8 cellular contexts compared by ENCODE assay signal in the genomic region with DNA sequence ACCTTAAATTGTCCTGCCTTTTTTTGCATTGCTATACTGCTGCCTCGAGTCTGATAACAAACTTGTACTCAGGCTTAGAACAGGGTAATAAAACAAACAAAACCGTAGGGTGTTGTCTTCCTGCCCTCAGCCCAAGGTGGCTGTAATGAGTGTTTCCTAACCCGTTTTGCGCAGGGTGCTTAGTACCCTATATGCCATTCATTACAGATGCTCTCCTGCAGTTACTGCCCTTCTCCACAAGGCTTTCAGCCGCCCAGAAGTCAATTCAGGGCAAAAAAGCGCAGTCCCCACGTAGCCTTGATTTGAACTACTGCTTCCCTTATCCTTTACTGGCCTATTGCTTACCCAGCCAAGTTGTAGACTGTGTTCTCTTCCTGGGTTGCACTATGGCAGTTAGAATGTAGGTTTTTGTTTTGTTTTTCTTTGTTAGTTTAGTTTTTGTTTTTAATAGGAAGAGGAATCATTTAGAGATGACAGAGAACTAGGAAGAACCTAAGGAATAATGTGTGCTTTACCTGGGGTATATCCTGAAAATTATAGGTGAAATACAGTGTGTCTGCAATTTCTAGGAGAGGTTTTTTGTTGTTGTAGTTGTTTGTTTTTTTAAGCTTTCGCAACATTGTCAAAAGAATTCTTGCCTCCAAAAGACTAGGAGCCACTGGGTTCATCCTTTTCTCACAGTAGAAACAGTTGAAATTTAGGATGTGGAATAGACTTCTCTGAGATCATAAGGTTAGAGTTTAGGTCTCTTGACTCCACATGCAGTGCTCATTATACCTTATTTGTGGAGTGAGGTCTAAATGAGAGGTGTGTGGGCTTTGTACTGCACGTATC. TPM values are rescaled to one million over a fixed set of nuclear protein-coding genes. Genes with fewer than 3 reads are reported as not detected.
DNase-seq lines count a peak whose midpoint lies in the region; ATAC-seq and TF ChIP-seq lines count a peak whose summit lies in the region.

No MANE protein-coding gene starts in this region.

- intact Hi-C loops in left ventricle myocardium inferior (cut with micrococcal nuclease) = no loop called here

- H3K4me1 ChIP-seq in HUES64 (ENCODE audit: insufficient read depth, low read length) (peaks cover 9% of the 10 kb centered on the region; the same call in 1 of the 2 replicates), left ventricle myocardium inferior (peaks cover 50% of the 10 kb centered on the region)

- TF ChIP-seq CTCF in left ventricle myocardium inferior (IDR thresholded peaks at IDR 0.05; ENCODE audit: borderline replicate concordance) (peak; percentile 71), retinal pigment epithelial cell (conservative IDR thresholded peaks at IDR 0.05; ENCODE audit: low read depth, low read length) (peak; percentile 81)

- peak; percentile 51 for ATAC-seq in GM21526 (IDR thresholded peaks at IDR 0.05; ENCODE audit: low FRiP score, unreplicated experiment)

- H3K9ac ChIP-seq in HUES64 (ENCODE audit: low read depth, low read length) = peak overlapping the region; percentile 91
- peak overlapping the region; percentile 95 for H3K9ac ChIP-seq in SK-N-MC (ENCODE audit: insufficient read length)

- H3K4me1 Mint-ChIP-seq in activated naive CD8-positive, alpha-beta T cell (ENCODE audit: low read depth) = peaks cover 52% of the 10 kb centered on the region

- H3K27ac Mint-ChIP-seq in activated naive CD8-positive, alpha-beta T cell = peak overlapping the region; percentile 96

- DNase-seq in EH (ENCODE audit: low read depth) = peak; percentile 82
- DNase-seq in SK-N-MC (ENCODE audit: low read depth, low spot score) = no peak
- DNase-seq in left ventricle myocardium inferior = no peak
- DNase-seq in retinal pigment epithelial cell (ENCODE audit: low read depth) = peak; percentile 55
- DNase-seq in NCI-H128 (lab: John Stamatoyannopoulos, UW; ENCODE audit: unreplicated experiment) = no peak

- 20% methylated on average over 8 of the region's 9 CpGs for WGBS in HUES64

- H3K9me3 ChIP-seq in HUES64 (ENCODE audit: insufficient read depth, low read depth, low read length) (no peaks in the 10 kb centered on the region), SK-N-MC (ENCODE audit: low read depth, low read length) (no peaks in the 10 kb centered on the region), left ventricle myocardium inferior (replicated peaks) (no peaks in the 10 kb centered on the region)

- H3K27me3 Mint-ChIP-seq in activated naive CD8-positive, alpha-beta T cell = no peaks in the 10 kb centered on the region

- H3K9me3 Mint-ChIP-seq in activated naive CD8-positive, alpha-beta T cell (ENCODE audit: low read depth) = no peaks in the 10 kb centered on the region

- H3K36me3 ChIP-seq in HUES64 (ENCODE audit: insufficient read depth, low read length) = peaks cover 27% of the 10 kb centered on the region
- H3K36me3 ChIP-seq in SK-N-MC (ENCODE audit: insufficient read depth, low read length) = peaks cover 22% of the 10 kb centered on the region
- H3K36me3 ChIP-seq in left ventricle myocardium inferior = peaks cover 24% of the 10 kb centered on the region

- H3K4me3 ChIP-seq in HUES64 (ENCODE audit: low read length) (peak overlapping the region; percentile 71), SK-N-MC (peak overlapping the region; percentile 98), left ventricle myocardium inferior (peak overlapping the region; percentile 97), retinal pigment epithelial cell (ENCODE audit: low read length) (peak overlapping the region; percentile 93)

- H3K27ac ChIP-seq in HUES64 (ENCODE audit: low read depth, low read length) (no peak overlapping the region), SK-N-MC (no peak overlapping the region), left ventricle myocardium inferior (replicated peaks) (peak overlapping the region; percentile 95)

- H3K36me3 Mint-ChIP-seq in activated naive CD8-positive, alpha-beta T cell = peaks cover 4% of the 10 kb centered on the region

- no peaks in the 10 kb centered on the region for H3K27me3 ChIP-seq in HUES64 (ENCODE audit: insufficient read depth, low read length)
- no peaks in the 10 kb centered on the region for H3K27me3 ChIP-seq in left ventricle myocardium inferior (ENCODE audit: low read depth)

- H3K4me3 Mint-ChIP-seq in activated naive CD8-positive, alpha-beta T cell = peak overlapping the region; percentile 96

RNA-seq across cellular contexts. Expression of gene HMGXB3, which starts 1.3 kb away (rescaled TPM):
- 14.9 TPM for polyA plus RNA-seq in HUES64 (2013, experiment 1 of 2)
- polyA plus RNA-seq in HUES64 (2013, experiment 2 of 2) = 17.4 TPM
- 14.7 TPM for total RNA-seq in left ventricle myocardium inferior

RNA-seq across cellular contexts. Expression of gene TIGD6, which starts 1.4 kb away (rescaled TPM):
- 2.6 TPM for polyA plus RNA-seq in HUES64 (2013, experiment 1 of 2)
- 3.8 TPM for polyA plus RNA-seq in HUES64 (2013, experiment 2 of 2)
- 2.8 TPM for total RNA-seq in left ventricle myocardium inferior

RNA-seq across cellular contexts. Expression of gene SLC26A2, which starts 41.3 kb away (rescaled TPM):
- 6.2 TPM for polyA plus RNA-seq in HUES64 (2013, experiment 1 of 2)
- 8.4 TPM for polyA plus RNA-seq in HUES64 (2013, experiment 2 of 2)
- 4.1 TPM for total RNA-seq in left ventricle myocardium inferior

RNA-seq across cellular contexts. Expression of gene PDE6A, which starts 57.3 kb away (rescaled TPM):
- polyA plus RNA-seq in HUES64 (2013, experiment 1 of 2) = not detected
- 0.06 TPM for polyA plus RNA-seq in HUES64 (2013, experiment 2 of 2)
- total RNA-seq in left ventricle myocardium inferior = 0.22 TPM

Comparison
In these comparisons a context has a peak if more than half of its experiments do, and no peak if none do; other contexts are left out.
1. DNase-seq: peak in EH (single experiment) and retinal pigment epithelial cell (single experiment); none in SK-N-MC (single experiment), left ventricle myocardium inferior (single experiment) and NCI-H128 (single experiment).
2. Peak in every context shown above with its lines, with median percentiles within 50 percentile points of each other: H3K4me3 ChIP-seq.